Comparison of ENCODE assay signal across 9 cellular contexts in the genomic region with DNA sequence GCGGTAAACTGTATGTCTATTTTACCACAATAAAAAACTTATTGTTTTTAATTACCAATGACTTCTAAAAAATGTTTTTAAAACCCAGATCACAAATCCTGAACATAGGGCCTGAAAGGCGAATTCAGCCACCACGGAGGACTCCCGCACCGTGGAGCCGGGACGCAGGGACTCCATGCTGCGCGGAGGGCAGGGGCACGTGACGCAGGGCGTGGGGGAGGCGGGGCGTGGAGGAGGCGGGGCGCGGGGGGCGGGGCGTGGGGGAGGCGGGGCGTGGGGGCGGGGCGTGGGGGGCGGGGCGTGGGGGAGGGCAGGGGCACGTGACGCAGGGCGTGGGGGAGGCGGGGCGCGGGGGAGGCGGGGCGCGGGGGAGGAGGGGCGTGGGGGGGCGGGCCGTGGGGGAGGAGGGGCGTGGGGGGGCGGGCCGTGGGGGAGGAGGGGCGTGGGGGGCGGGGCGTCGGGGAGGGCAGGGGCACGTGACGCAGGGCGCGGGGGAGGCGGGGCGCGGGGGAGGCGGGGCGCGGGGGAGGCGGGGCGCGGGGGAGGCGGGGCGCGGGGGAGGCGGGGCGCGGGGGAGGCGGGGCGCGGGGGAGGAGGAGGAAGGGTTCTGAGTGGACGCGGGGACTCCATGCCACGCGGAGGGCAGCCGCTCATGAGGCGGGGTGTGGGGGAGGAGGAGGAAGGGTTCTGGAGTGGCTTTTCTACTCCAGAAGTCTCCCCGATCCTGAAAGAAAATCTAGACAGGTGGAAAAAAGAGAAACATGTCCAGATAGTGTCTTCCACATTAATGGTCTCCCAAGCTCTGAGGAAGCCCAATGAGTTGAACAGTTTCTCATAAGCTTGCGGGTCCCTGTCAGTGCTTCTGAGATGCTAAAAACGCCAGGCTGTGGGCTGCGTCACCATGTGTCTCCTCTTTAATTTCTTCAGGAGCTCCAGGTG. TPM values are rescaled to one million over a fixed set of nuclear protein-coding genes. Genes with fewer than 3 reads are reported as not detected.
DNase-seq lines count a peak whose midpoint lies in the region; FAIRE-seq and TF ChIP-seq lines count a peak whose summit lies in the region.
"Had no signal": no experiment of that assay in that cellular context is flagged by ENCODE, and none has a peak within 500 bp of the region (broad histone marks: within the 10 kb centered on the region; RNA-seq: fewer than 3 reads in every experiment).

No MANE protein-coding gene starts in this region.

- H3K36me3 ChIP-seq in keratinocyte (ENCODE audit: control insufficient read depth in 2 of 2, extremely low read depth in 1 of 2, insufficient read depth in 2 of 2, low read length in 2 of 2) = no peaks in the 10 kb centered on the region

- no peaks in the 10 kb centered on the region for H3K79me2 ChIP-seq in keratinocyte (ENCODE audit: control insufficient read depth, insufficient read depth, low read length)

- peak overlapping the region; percentile 90 for H2AFZ ChIP-seq in keratinocyte (ENCODE audit: control insufficient read depth, low read length)

- peak overlapping the region; percentile 40 for H3K27ac ChIP-seq in keratinocyte (ENCODE audit: control insufficient read depth, insufficient read depth, low read length)

- H3K9me3 ChIP-seq in keratinocyte (ENCODE audit: control insufficient read depth, low read depth, low read length) = no peaks in the 10 kb centered on the region

- DNase-seq in DMS53 (lab: John Stamatoyannopoulos, UW) (peak; percentile 70), H4 (ENCODE audit: low spot score) (peak; percentile 41), NCI-H146 (lab: John Stamatoyannopoulos, UW) (peak; percentile 80), cerebellar cortex (ENCODE audit: low spot score) (peak; percentile 76), keratinocyte (ENCODE audit: low read depth, low spot score) (no peak), DMS153 treated with DMSO at 0.1 percent for 48 hours (lab: John Stamatoyannopoulos, UW; ENCODE audit: unreplicated experiment) (no peak)
- peak; percentile 69 for DNase-seq in activated CD4-positive, CD25-positive, alpha-beta regulatory T cell treated with anti-CD3 and anti-CD28 coated beads, Interleukin-2, amount 50 U/mL, for 72 hours
- DNase-seq in stimulated activated CD4-positive, alpha-beta T cell treated with anti-CD3 and anti-CD28 coated beads, Interleukin-12 subunit alpha, Interleukin-12 subunit beta, amount 100 ng/mL, for 48 hours (ENCODE audit: low read depth in 2 of 3, low spot score in 1 of 3) = peak; percentile 34 to 48 (median 38)

- peaks cover 22% of the 10 kb centered on the region for H3K27me3 ChIP-seq in keratinocyte (ENCODE audit: control insufficient read depth, extremely low read depth, insufficient read depth, low read length)

- peak overlapping the region; percentile 98 for H3K4me2 ChIP-seq in keratinocyte (ENCODE audit: control insufficient read depth, extremely low read depth, insufficient read depth, low read depth, low read length)

- H3K4me3 ChIP-seq in keratinocyte (ENCODE audit: control insufficient read depth in 2 of 3, extremely low read depth in 1 of 3, insufficient read depth in 2 of 3, low read depth in 1 of 3, low read length in 3 of 3) = peak overlapping the region; percentile 21 to 74 (median 58)

- H3K4me1 ChIP-seq in keratinocyte (ENCODE audit: control insufficient read depth, extremely low read depth, insufficient read depth, low read length) = peaks cover 9% of the 10 kb centered on the region

- no peak for FAIRE-seq in keratinocyte (lab: Jason Lieb, UNC)

- no peaks in the 10 kb centered on the region for H3K9me1 ChIP-seq in keratinocyte (ENCODE audit: control insufficient read depth, extremely low read depth, insufficient read depth, low read length)

- no peak for TF ChIP-seq CTCF in keratinocyte (optimal IDR thresholded peaks at IDR 0.05 in 1 of 3, IDR thresholded peaks at IDR 0.05 in 1 of 3, conservative IDR thresholded peaks at IDR 0.05 in 1 of 3; ENCODE audit: extremely low read depth in 1 of 3, insufficient read depth in 2 of 3, low read length in 3 of 3)

- peak overlapping the region; percentile 57 for H3K9ac ChIP-seq in keratinocyte (ENCODE audit: control insufficient read depth, extremely low read depth, insufficient read depth, low read length)

- dilution Hi-C loops in keratinocyte (cut with MboI; ENCODE audit: extremely low pct_ligation_motif_present, low sequenced_read_pairs) = no loop called here

- no peaks in the 10 kb centered on the region for H4K20me1 ChIP-seq in keratinocyte (ENCODE audit: control insufficient read depth, extremely low read depth, insufficient read depth, low read length)

RNA-seq across cellular contexts. Expression of gene PROZ, which starts 4.4 kb away (rescaled TPM):
- not detected in 2 replicates for total RNA-seq in H4 (2014; rRNA removed; shearing (Covaris generic))
- polyA plus RNA-seq in keratinocyte = not detected in 3 replicates
- not detected for polyA plus RNA-seq in keratinocyte (2011; ENCODE audit: low read depth)
- polyA plus RNA-seq in keratinocyte (2011; cell fraction: cytosol; rRNA removed) = not detected in 2 replicates
- polyA plus RNA-seq in keratinocyte (2011; cell fraction: nucleus; rRNA removed) = not detected in 2 replicates
- 0.14 and 0.28 TPM in 2 replicates for polyA plus RNA-seq in keratinocyte (2012; ENCODE audit: low replicate concordance)
- polyA minus RNA-seq in keratinocyte = not detected in 3 replicates
- polyA minus RNA-seq in keratinocyte (2011; cell fraction: cytosol; rRNA and poly(A)+ RNA removed) = not detected
- polyA minus RNA-seq in keratinocyte (2011; cell fraction: nucleus; rRNA and poly(A)+ RNA removed) = not detected in 2 replicates
- total RNA-seq: pulmonary artery endothelial cell had no signal

RNA-seq across cellular contexts. Expression of gene F10, which starts 31.5 kb away (rescaled TPM):
- not detected in 2 replicates for total RNA-seq in H4 (2014; rRNA removed; shearing (Covaris generic))
- not detected in 3 replicates for polyA plus RNA-seq in keratinocyte
- not detected for polyA plus RNA-seq in keratinocyte (2011; ENCODE audit: low read depth)
- not detected in 2 replicates for polyA plus RNA-seq in keratinocyte (2011; cell fraction: cytosol; rRNA removed)
- polyA plus RNA-seq in keratinocyte (2011; cell fraction: nucleus; rRNA removed) = not detected in 2 replicates
- polyA plus RNA-seq in keratinocyte (2012; ENCODE audit: low replicate concordance) = 0.17 TPM in 1 of 2 replicates, not detected in the other
- polyA minus RNA-seq in keratinocyte = not detected in 3 replicates
- polyA minus RNA-seq in keratinocyte (2011; cell fraction: cytosol; rRNA and poly(A)+ RNA removed) = not detected
- polyA minus RNA-seq in keratinocyte (2011; cell fraction: nucleus; rRNA and poly(A)+ RNA removed) = not detected in 2 replicates

RNA-seq across cellular contexts. Expression of gene F7, which starts 48.5 kb away (rescaled TPM):
- not detected in 2 replicates for total RNA-seq in H4 (2014; rRNA removed; shearing (Covaris generic))
- not detected in 3 replicates for polyA plus RNA-seq in keratinocyte
- polyA plus RNA-seq in keratinocyte (2011; ENCODE audit: low read depth) = not detected
- not detected in 2 replicates for polyA plus RNA-seq in keratinocyte (2011; cell fraction: cytosol; rRNA removed)
- polyA plus RNA-seq in keratinocyte (2011; cell fraction: nucleus; rRNA removed) = not detected in 2 replicates
- polyA plus RNA-seq in keratinocyte (2012; ENCODE audit: low replicate concordance) = not detected in 2 replicates
- polyA minus RNA-seq in keratinocyte = not detected in 3 replicates
- polyA minus RNA-seq in keratinocyte (2011; cell fraction: cytosol; rRNA and poly(A)+ RNA removed) = not detected
- polyA minus RNA-seq in keratinocyte (2011; cell fraction: nucleus; rRNA and poly(A)+ RNA removed) = not detected in 2 replicates
- total RNA-seq: pulmonary artery endothelial cell had no signal

RNA-seq across cellular contexts. Expression of gene PCID2, which starts 54.4 kb away (rescaled TPM):
- 62.4 and 68.1 TPM in 2 replicates for total RNA-seq in H4 (2014; rRNA removed; shearing (Covaris generic))
- 52.7 to 76.5 TPM (median 64.8 TPM) in 3 replicates for polyA plus RNA-seq in keratinocyte
- 21.2 TPM for polyA plus RNA-seq in keratinocyte (2011; ENCODE audit: low read depth)
- 29.7 and 49.2 TPM in 2 replicates for polyA plus RNA-seq in keratinocyte (2011; cell fraction: cytosol; rRNA removed)
- 87.9 and 106 TPM in 2 replicates for polyA plus RNA-seq in keratinocyte (2011; cell fraction: nucleus; rRNA removed)
- polyA plus RNA-seq in keratinocyte (2012; ENCODE audit: low replicate concordance) = 31.4 and 32.0 TPM in 2 replicates
- 18.6 to 45.0 TPM (median 39.5 TPM) in 3 replicates for polyA minus RNA-seq in keratinocyte
- 15.5 TPM for polyA minus RNA-seq in keratinocyte (2011; cell fraction: cytosol; rRNA and poly(A)+ RNA removed)
- polyA minus RNA-seq in keratinocyte (2011; cell fraction: nucleus; rRNA and poly(A)+ RNA removed) = 30.6 and 42.4 TPM in 2 replicates

RNA-seq across cellular contexts. Expression of gene CUL4A, which starts 55.3 kb away (rescaled TPM):
- total RNA-seq in H4 (2014; rRNA removed; shearing (Covaris generic)) = 61.0 and 62.3 TPM in 2 replicates
- 35.8 to 69.3 TPM (median 57.3 TPM) in 3 replicates for polyA plus RNA-seq in keratinocyte
- 41.4 TPM for polyA plus RNA-seq in keratinocyte (2011; ENCODE audit: low read depth)
- 44.8 and 50.9 TPM in 2 replicates for polyA plus RNA-seq in keratinocyte (2011; cell fraction: cytosol; rRNA removed)
- 77.3 and 80.6 TPM in 2 replicates for polyA plus RNA-seq in keratinocyte (2011; cell fraction: nucleus; rRNA removed)
- 45.1 and 62.0 TPM in 2 replicates for polyA plus RNA-seq in keratinocyte (2012; ENCODE audit: low replicate concordance)
- polyA minus RNA-seq in keratinocyte = 41.4 to 53.7 TPM (median 51.3 TPM) in 3 replicates
- 27.0 TPM for polyA minus RNA-seq in keratinocyte (2011; cell fraction: cytosol; rRNA and poly(A)+ RNA removed)
- 31.8 and 57.9 TPM in 2 replicates for polyA minus RNA-seq in keratinocyte (2011; cell fraction: nucleus; rRNA and poly(A)+ RNA removed)

Comparison
In these comparisons a context has a peak if more than half of its experiments do, and no peak if none do; other contexts are left out.
1. DNase-seq: peak in DMS53 (single experiment), H4 (single experiment), NCI-H146 (single experiment), activated CD4-positive, CD25-positive, alpha-beta regulatory T cell treated with anti-CD3 and anti-CD28 coated beads, Interleukin-2, amount 50 U/mL, for 72 hours (single experiment), cerebellar cortex (single experiment) and stimulated activated CD4-positive, alpha-beta T cell treated with anti-CD3 and anti-CD28 coated beads, Interleukin-12 subunit alpha, Interleukin-12 subunit beta, amount 100 ng/mL, for 48 hours (3 of 3); none in keratinocyte (single experiment) and DMS153 treated with DMSO at 0.1 percent for 48 hours (single experiment).